ENCODE assay signal across 11 cellular contexts in genomic region chr9:113574381-113575262, GRCh38.
DNase-seq lines count a peak whose midpoint lies in the region; ATAC-seq and TF ChIP-seq lines count a peak whose summit lies in the region.
"Had no signal": no experiment of that assay in that cellular context is flagged by ENCODE, and none has a peak within 500 bp of the region (broad histone marks: within the 10 kb centered on the region; RNA-seq: fewer than 3 reads in every experiment).

No MANE protein-coding gene starts in this region.

- ATAC-seq in PC-3 (no peak), GM18870 (IDR thresholded peaks at IDR 0.05; ENCODE audit: unreplicated experiment) (no peak), HG03354 (IDR thresholded peaks at IDR 0.05; ENCODE audit: poor library complexity, severe bottlenecking, unreplicated experiment) (no peak)

- H3K27ac ChIP-seq in CD4-positive, alpha-beta memory T cell (ENCODE audit: low read depth, low read length), result no peak overlapping the region
- no peak overlapping the region for H3K27ac ChIP-seq in PC-3 (ENCODE audit: low read length)

- TF ChIP-seq CTCF in PC-3 (conservative IDR thresholded peaks at IDR 0.05; ENCODE audit: low read depth, low read length), result no peak
- TF ChIP-seq CTCF in endothelial cell (IDR thresholded peaks at IDR 0.05; ENCODE audit: unreplicated experiment), result no peak
- TF ChIP-seq CTCF in nephron progenitor cell (IDR thresholded peaks at IDR 0.05), result no peak

- peaks cover 44% of the 10 kb centered on the region for H3K4me1 ChIP-seq in CD4-positive, alpha-beta memory T cell (ENCODE audit: insufficient read depth, low read length)
- peaks cover 54% of the 10 kb centered on the region for H3K4me1 ChIP-seq in PC-3 (ENCODE audit: insufficient read depth, low read length)

- H3K27ac Mint-ChIP-seq in CD4-positive, alpha-beta memory T cell, result peak overlapping the region; percentile 50 to 90 (median 83)
- H3K27ac Mint-ChIP-seq in endothelial cell (ENCODE audit: unreplicated experiment), result peak overlapping the region; percentile 54
- peak overlapping the region; percentile 92 for H3K27ac Mint-ChIP-seq in nephron progenitor cell

- H3K36me3 ChIP-seq in CD4-positive, alpha-beta memory T cell (ENCODE audit: insufficient read depth, low read length), result no peaks in the 10 kb centered on the region
- no peaks in the 10 kb centered on the region for H3K36me3 ChIP-seq in PC-3 (ENCODE audit: low read depth, low read length)

- no peaks in the 10 kb centered on the region for H3K27me3 Mint-ChIP-seq in CD4-positive, alpha-beta memory T cell
- H3K27me3 Mint-ChIP-seq in endothelial cell (ENCODE audit: unreplicated experiment), result peaks cover 12% of the 10 kb centered on the region
- peaks cover 8% of the 10 kb centered on the region for H3K27me3 Mint-ChIP-seq in nephron progenitor cell (ENCODE audit: low read depth, poor library complexity)

- no peaks in the 10 kb centered on the region for H3K27me3 ChIP-seq in CD4-positive, alpha-beta memory T cell (ENCODE audit: insufficient read depth, low read length)
- H3K27me3 ChIP-seq in PC-3 (ENCODE audit: low read length), result no peaks in the 10 kb centered on the region

- POLR2A ChIA-PET in CD4-positive, alpha-beta memory T cell (lab: Charles Lee; ENCODE audit: partially characterized antibody), result no interaction called here
- POLR2A ChIA-PET in PC-3 (lab: Charles Lee; ENCODE audit: unreplicated experiment), result no interaction called here

- H3K9me2 ChIP-seq in PC-3 (replicated peaks; ENCODE audit: low read length), result no peaks in the 10 kb centered on the region

- peaks cover 6% of the 10 kb centered on the region for H3F3A ChIP-seq in PC-3 (ENCODE audit: low read length, unreplicated experiment)

- H3K9me3 Mint-ChIP-seq in CD4-positive, alpha-beta memory T cell, result no peaks in the 10 kb centered on the region
- no peaks in the 10 kb centered on the region for H3K9me3 Mint-ChIP-seq in endothelial cell (ENCODE audit: unreplicated experiment)
- H3K9me3 Mint-ChIP-seq in nephron progenitor cell, result peaks cover 8% of the 10 kb centered on the region
- H3K9me3 Mint-ChIP-seq: CD14-positive monocyte had no signal

- H3K4me2 ChIP-seq in PC-3 (ENCODE audit: low read length), result no peak overlapping the region

- H3K4me3 Mint-ChIP-seq in CD4-positive, alpha-beta memory T cell, result peak overlapping the region in 1 of 8 donors; percentile 36
- H3K4me3 Mint-ChIP-seq in endothelial cell (ENCODE audit: unreplicated experiment) (peak overlapping the region; percentile 70), nephron progenitor cell (no peak overlapping the region)
- H3K4me3 Mint-ChIP-seq: CD14-positive monocyte had no signal

- no peaks in the 10 kb centered on the region for H3K79me2 ChIP-seq in PC-3 (ENCODE audit: low read length)

- no peak overlapping the region for H3K4me3 ChIP-seq in CD4-positive, alpha-beta memory T cell (ENCODE audit: low read length in 2 of 2)
- no peak overlapping the region for H3K4me3 ChIP-seq in PC-3 (ENCODE audit: low read length)

- H2AFZ ChIP-seq in PC-3 (ENCODE audit: low read length), result no peak overlapping the region

- BruUV-seq in PC-3 (replicated peaks; lab: Mats Ljungman, UMichigan), result no TSS peak

- CTCF ChIA-PET in CD4-positive, alpha-beta memory T cell (lab: Charles Lee; ENCODE audit: partially characterized antibody), result interaction anchor here (0.6 to 1.7 kb wide), 4 partner anchors 10 to 127 kb away, joined by 3 read pairs; no protein-coding TSS in a partner anchor
- CTCF ChIA-PET in PC-3 (lab: Charles Lee), result no interaction called here

- no peaks in the 10 kb centered on the region for H3K9me3 ChIP-seq in CD4-positive, alpha-beta memory T cell (ENCODE audit: control insufficient read depth in 1 of 2, low read length in 2 of 2)
- no peaks in the 10 kb centered on the region for H3K9me3 ChIP-seq in PC-3 (ENCODE audit: low read length)

- H3K4me1 Mint-ChIP-seq in CD4-positive, alpha-beta memory T cell, result peaks cover 44 to 71% (median 57%) of the 10 kb centered on the region in 4 donors
- H3K4me1 Mint-ChIP-seq in endothelial cell (ENCODE audit: unreplicated experiment) (peaks cover 65% of the 10 kb centered on the region), nephron progenitor cell (peaks cover 49% of the 10 kb centered on the region)

- no peaks in the 10 kb centered on the region for H3K36me3 Mint-ChIP-seq in CD4-positive, alpha-beta memory T cell
- H3K36me3 Mint-ChIP-seq in endothelial cell (ENCODE audit: low read depth, unreplicated experiment), result peaks cover 48% of the 10 kb centered on the region
- peaks cover 7% of the 10 kb centered on the region for H3K36me3 Mint-ChIP-seq in nephron progenitor cell (ENCODE audit: low read depth)

- no peak overlapping the region for H3K9ac ChIP-seq in PC-3 (ENCODE audit: low read length)

- no peaks in the 10 kb centered on the region for H4K20me1 ChIP-seq in PC-3 (ENCODE audit: low read length)

- intact Hi-C loops in CD4-positive, alpha-beta memory T cell (cut with micrococcal nuclease), result no loop called here
- intact Hi-C loops in PC-3 (cut with micrococcal nuclease), result no loop called here

- no peak for DNase-seq in CD4-positive, alpha-beta memory T cell
- DNase-seq in PC-3 (peak; percentile 8), endothelial cell (ENCODE audit: low spot score) (no peak), nephron progenitor cell (no peak), amniotic stem cell (lab: John Stamatoyannopoulos, UW) (no peak), SW 1271 (lab: John Stamatoyannopoulos, UW) (no peak)
- DNase-seq: activated CD8-positive, alpha-beta memory T cell treated with anti-CD3 and anti-CD28 coated beads, Interleukin-2, amount 50 U/mL, for 48 hours; NCI-H1436 had no signal
